ENCODE assay signal across 25 cellular contexts in genomic region chr1:167344605-167345385, GRCh38.
DNase-seq lines count a peak whose midpoint lies in the region; ATAC-seq and TF ChIP-seq lines count a peak whose summit lies in the region.
"Had no signal": no experiment of that assay in that cellular context is flagged by ENCODE, and none has a peak within 500 bp of the region (broad histone marks: within the 10 kb centered on the region; RNA-seq: fewer than 3 reads in every experiment).

No MANE protein-coding gene starts in this region.

- H3K4me3 ChIP-seq in IMR-90 (ENCODE audit: insufficient read depth, low read depth, low read length) = no peak overlapping the region
- H3K4me3 ChIP-seq in WERI-Rb-1 (ENCODE audit: low read depth, low read length) = no peak overlapping the region
- H3K4me3 ChIP-seq: stomach, tibial artery had no signal

- CTCF ChIA-PET in IMR-90 (lab: Yijun Ruan, JAX) = interaction anchor here (0.6 kb wide), 1 partner anchor 11 kb away, joined by 4 read pairs; no protein-coding TSS in a partner anchor

- TF ChIP-seq POLR2A in IMR-90 (IDR thresholded peaks at IDR 0.05; ENCODE audit: low read depth, low read length) = no peak

- no peak overlapping the region for H3K4ac ChIP-seq in IMR-90 (ENCODE audit: low read depth, low read length)

- H2AK5ac ChIP-seq in IMR-90 (ENCODE audit: low read depth, low read length) = no peak overlapping the region

- TF ChIP-seq RAD21 in IMR-90 (IDR thresholded peaks at IDR 0.05; ENCODE audit: low read length) = no peak

- no peak overlapping the region for H3K56ac ChIP-seq in IMR-90 (ENCODE audit: extremely low read depth, insufficient read depth, low read length)

- TF ChIP-seq CTCF in IMR-90 (conservative IDR thresholded peaks at IDR 0.05; ENCODE audit: low read depth, low read length) = no peak
- no peak for TF ChIP-seq CTCF in WERI-Rb-1 (IDR thresholded peaks at IDR 0.05; ENCODE audit: low read depth, low read length)

- no peak overlapping the region for H3K14ac ChIP-seq in IMR-90 (replicated peaks; ENCODE audit: low read depth, low read length)

- no peak overlapping the region for H4K8ac ChIP-seq in IMR-90 (ENCODE audit: low read depth in 2 of 2, low read length in 2 of 2)

- no peak overlapping the region for H2AFZ ChIP-seq in IMR-90 (replicated peaks; ENCODE audit: low read length, poor library complexity)

- H3K27ac ChIP-seq in IMR-90 (ENCODE audit: insufficient read depth, low read length) = no peak overlapping the region
- no peak overlapping the region for H3K27ac ChIP-seq in WERI-Rb-1
- H3K27ac ChIP-seq: stomach, tibial artery had no signal

- POLR2A ChIA-PET in IMR-90 (lab: Charles Lee; ENCODE audit: unreplicated experiment) = no interaction called here

- H3K36me3 ChIP-seq in IMR-90 (ENCODE audit: control insufficient read depth, insufficient read depth, low read length) (no peaks in the 10 kb centered on the region), WERI-Rb-1 (no peaks in the 10 kb centered on the region; the same call in 1 of the 2 replicates)

- H3K23ac ChIP-seq in IMR-90 (ENCODE audit: low read depth, low read length) = no peak overlapping the region

- no peak overlapping the region for H3K9ac ChIP-seq in IMR-90 (ENCODE audit: low read depth, low read length)

- no peak overlapping the region for H4K5ac ChIP-seq in IMR-90 (ENCODE audit: low read depth, low read length)

- peaks cover 0 to 6% of the 10 kb centered on the region in 2 experiments; a peak in 1 of 4 replicates for H3K79me1 ChIP-seq in IMR-90 (ENCODE audit: low read depth in 1 of 2, low read length in 2 of 2)

- intact Hi-C loops in IMR-90 (cut with micrococcal nuclease) = loop anchor here (5.0 kb wide), 1 partner anchor 52 kb away; no protein-coding TSS in a partner anchor

- in situ Hi-C loops in IMR-90 (cut with MboI; ENCODE audit: low sequenced_read_pairs) = no loop called here

- ATAC-seq in IMR-90 (ENCODE audit: low read depth) = peak; percentile 54
- ATAC-seq: activated CD8-positive, alpha-beta T cell treated with anti-CD3 and anti-CD28 coated beads, Interleukin-2, amount 10 ng/mL, durations not matched to agents 7 days and 5 days; HCT116 had no signal

- H3K18ac ChIP-seq in IMR-90 (ENCODE audit: low read depth, low read length) = no peak overlapping the region

- H3K9me3 ChIP-seq in IMR-90 (ENCODE audit: control insufficient read depth, insufficient read depth, low read length) (no peaks in the 10 kb centered on the region), WERI-Rb-1 (ENCODE audit: severe bottlenecking) (no peaks in the 10 kb centered on the region)
- H3K9me3 ChIP-seq: stomach, tibial artery had no signal

- no peak overlapping the region for H2BK20ac ChIP-seq in IMR-90 (ENCODE audit: low read depth, low read length)

- H4K91ac ChIP-seq in IMR-90 (ENCODE audit: insufficient read depth, low read depth, low read length) = no peak overlapping the region

- no TSS peak for BruUV-seq in IMR-90 (replicated peaks; lab: Mats Ljungman, UMichigan)

- H4K20me1 ChIP-seq in IMR-90 (ENCODE audit: insufficient read depth, low read length) = no peaks in the 10 kb centered on the region

- H2BK120ac ChIP-seq in IMR-90 (ENCODE audit: low read depth, low read length) = no peak overlapping the region

- H3K27me3 ChIP-seq in IMR-90 (ENCODE audit: control insufficient read depth, insufficient read depth, low read length) (no peaks in the 10 kb centered on the region), WERI-Rb-1 (ENCODE audit: insufficient read depth, low read depth, severe bottlenecking) (no peaks in the 10 kb centered on the region)
- H3K27me3 ChIP-seq: stomach, tibial artery had no signal

- H2AK9ac ChIP-seq in IMR-90 (replicated peaks; ENCODE audit: low read depth, low read length, poor library complexity) = no peak overlapping the region

- 22% methylated on average over 1 of the region's 10 CpGs; no CpG with 5 or more reads in 1 of the 2 experiments for WGBS in IMR-90 (ENCODE audit: extremely low coverage in 2 of 2, insufficient read length in 1 of 2), 2 experiments

- H3K4me2 ChIP-seq in IMR-90 (ENCODE audit: low read depth, low read length) = peak overlapping the region; percentile 42; the same call in 1 of the 2 replicates

- DNase-seq in H4 (ENCODE audit: low spot score) (peak; percentile 13), IMR-90 (peak; percentile 54), dermis blood vessel endothelial cell (peak; percentile 5), myocyte (ENCODE audit: low read depth) (peak; percentile 25), AG20443 (ENCODE audit: low spot score) (no peak), WERI-Rb-1 (no peak)
- DNase-seq in NK-92 treated with Interleukin-12 subunit alpha and Interleukin-12 subunit beta, amount 100 ng/mL, for 24 hours (lab: John Stamatoyannopoulos, UW) = no peak
- DNase-seq: activated CD8-positive, alpha-beta T cell treated with anti-CD3 and anti-CD28 coated beads, Interleukin-2, amount 10 ng/mL, durations not matched to agents 7 days and 5 days; activated naive CD4-positive, alpha-beta T cell; activated T-cell treated with anti-CD3 and anti-CD28 coated beads for 4 hours; CD4-positive, alpha-beta T cell; DMS53; GF-D8; glutamatergic neuron; KG1; naive B cell; NCI-H1436; NCI-H2107; NCI-H510A; occipital lobe; SHP77 treated with DMSO at 0.1 percent for 48 hours; stimulated activated CD8-positive, alpha-beta memory T cell treated with anti-CD3 and anti-CD28 coated beads, Interleukin-4, amount 100 ng/mL, for 48 hours; stomach; tibial artery had no signal

- 0 out of 2 replicates have a peak, but pooled peaks cover 2% of the 10 kb centered on the region for H3K9me1 ChIP-seq in IMR-90 (ENCODE audit: insufficient read depth, low read length)

- peaks cover 3% of the 10 kb centered on the region; the same call in 1 of the 2 replicates for H3K4me1 ChIP-seq in IMR-90 (ENCODE audit: control insufficient read depth, insufficient read depth, low read length)
- H3K4me1 ChIP-seq: tibial artery had no signal

- H2BK15ac ChIP-seq in IMR-90 (ENCODE audit: low read depth, low read length) = no peak overlapping the region

- dilution Hi-C loops in IMR-90 (cut with HindIII; ENCODE audit: low sequenced_read_pairs, unreplicated experiment) = no loop called here

- no peak overlapping the region for H2BK5ac ChIP-seq in IMR-90 (ENCODE audit: low read depth, low read length, poor library complexity, severe bottlenecking)

TF ChIP-seq in IMR-90, 13 proteins besides CTCF, POLR2A, EP300 and RAD21:
- TF ChIP-seq SMC3 (IDR thresholded peaks at IDR 0.05; ENCODE audit: low read depth, low read length) (no peak), RFX5 (IDR thresholded peaks at IDR 0.05; ENCODE audit: low read depth, low read length) (no peak), FOS (IDR thresholded peaks at IDR 0.05; ENCODE audit: low read depth, low read length) (no peak), USF2 (IDR thresholded peaks at IDR 0.05; ENCODE audit: low read depth, low read length) (peak; percentile 76), NFE2L2 (IDR thresholded peaks at IDR 0.05; ENCODE audit: low read depth, low read length) (no peak), MAFK (IDR thresholded peaks at IDR 0.05; ENCODE audit: low read depth, low read length) (no peak), MAZ (IDR thresholded peaks at IDR 0.05; ENCODE audit: borderline replicate concordance, low read depth, low read length) (no peak), ELK1 (IDR thresholded peaks at IDR 0.05; ENCODE audit: borderline replicate concordance, low read depth, low read length) (no peak), BHLHE40 (IDR thresholded peaks at IDR 0.05; ENCODE audit: low read depth, low read length) (peak; percentile 44; the same call in 1 of the 2 replicates), RCOR1 (IDR thresholded peaks at IDR 0.05; ENCODE audit: insufficient replicate concordance, low read length) (no peak), MXI1 (IDR thresholded peaks at IDR 0.05; ENCODE audit: borderline replicate concordance, low read depth, low read length) (no peak), CHD1 (IDR thresholded peaks at IDR 0.05; ENCODE audit: low read depth, low read length) (no peak), CEBPB (IDR thresholded peaks at IDR 0.05; ENCODE audit: low read depth, low read length) (no peak)

Comparison
In these comparisons a context has a peak if more than half of its experiments do, and no peak if none do; other contexts are left out.
1. DNase-seq: peak in H4 (single experiment), IMR-90 (single experiment), dermis blood vessel endothelial cell (single experiment) and myocyte (single experiment); none in AG20443 (single experiment), WERI-Rb-1 (single experiment) and NK-92 treated with Interleukin-12 subunit alpha and Interleukin-12 subunit beta, amount 100 ng/mL, for 24 hours (single experiment).